17 cellular contexts compared by ENCODE assay signal in genomic region chr12:67716817-67717216, GRCh38.
DNase-seq lines count a peak whose midpoint lies in the region; ATAC-seq, FAIRE-seq and TF ChIP-seq lines count a peak whose summit lies in the region.
"Had no signal": no experiment of that assay in that cellular context is flagged by ENCODE, and none has a peak within 500 bp of the region (broad histone marks: within the 10 kb centered on the region; RNA-seq: fewer than 3 reads in every experiment).

No MANE protein-coding gene starts in this region.

- peak overlapping the region; percentile 19 for H3K27ac ChIP-seq in astrocyte (ENCODE audit: low read depth, low read length)
- H3K27ac ChIP-seq in trophoblast cell (ENCODE audit: low read depth, low read length): peak overlapping the region; percentile 71
- H3K27ac ChIP-seq: BLaER1 had no signal

- H3K27ac Mint-ChIP-seq in astrocyte (ENCODE audit: unreplicated experiment) (no peak overlapping the region), immature natural killer cell (no peak overlapping the region)
- H3K27ac Mint-ChIP-seq: activated naive CD4-positive, alpha-beta T cell treated with anti-CD3 and anti-CD28 coated beads, Interleukin-2, amount 50 U/mL, for 72 hours; mesothelial cell of epicardium had no signal

- peaks cover 9% of the 10 kb centered on the region for H3K79me1 ChIP-seq in trophoblast cell (ENCODE audit: low read length)

- no peak overlapping the region for H4K91ac ChIP-seq in trophoblast cell (ENCODE audit: low read depth, low read length)

- H3K4ac ChIP-seq in trophoblast cell (ENCODE audit: low read depth, low read length): no peak overlapping the region

- H4K8ac ChIP-seq in trophoblast cell (ENCODE audit: low read depth, low read length): no peak overlapping the region

- no peak overlapping the region for H4K12ac ChIP-seq in trophoblast cell (ENCODE audit: low read depth, low read length)

- H3K9me3 ChIP-seq in astrocyte (ENCODE audit: insufficient read depth, low read depth, low read length): no peaks in the 10 kb centered on the region
- no peaks in the 10 kb centered on the region for H3K9me3 ChIP-seq in trophoblast cell (ENCODE audit: insufficient read depth, low read depth, low read length)

- H3K9ac ChIP-seq in astrocyte (ENCODE audit: low read length) (no peak overlapping the region), trophoblast cell (ENCODE audit: low read length) (no peak overlapping the region)
- H3K9ac ChIP-seq: BLaER1 had no signal

- H4K20me1 ChIP-seq in astrocyte (ENCODE audit: insufficient read depth, low read length): no peaks in the 10 kb centered on the region
- H4K20me1 ChIP-seq: BLaER1 had no signal

- DNase-seq in DMS53 treated with DMSO at 0.1 percent for 48 hours (lab: John Stamatoyannopoulos, UW; ENCODE audit: unreplicated experiment) (peak; percentile 81), astrocyte (ENCODE audit: low read depth) (peak; percentile 88), Right ventricle myocardium superior (no peak), trophoblast cell (peak; percentile 6 to 72), GM12892 (ENCODE audit: insufficient read length) (no peak), immature natural killer cell (no peak)
- no peak for DNase-seq in activated naive CD4-positive, alpha-beta T cell (lab: John Stamatoyannopoulos, UW)
- DNase-seq: NCI-H510A treated with DMSO at 0.1 percent for 48 hours; posterior cingulate gyrus; SHP77; stimulated activated CD4-positive, alpha-beta T cell treated with anti-CD3 and anti-CD28 coated beads, Interleukin-2, amount 100 ng/mL, for 24 hours had no signal

- H2AFZ ChIP-seq in astrocyte (ENCODE audit: low read depth, low read length): no peak overlapping the region
- H2AFZ ChIP-seq in trophoblast cell (ENCODE audit: insufficient read depth, low read length, poor library complexity): no peak overlapping the region
- H2AFZ ChIP-seq: hepatocyte had no signal

- no peak for TF ChIP-seq POLR2A in GM12892 (IDR thresholded peaks at IDR 0.05; ENCODE audit: low read depth, low read length)

- H3K23ac ChIP-seq in trophoblast cell (ENCODE audit: low read length): no peak overlapping the region

- FAIRE-seq in astrocyte (lab: Jason Lieb, UNC) (peak; percentile 47), GM12892 (lab: Jason Lieb, UNC) (no peak)
- FAIRE-seq: H1 had no signal

- H3K9me3 Mint-ChIP-seq in astrocyte (ENCODE audit: unreplicated experiment) (peaks cover 4% of the 10 kb centered on the region), immature natural killer cell (peaks cover 0 to 2% (median 0%) of the 10 kb centered on the region in 6 donors)
- H3K9me3 Mint-ChIP-seq: mesothelial cell of epicardium had no signal

- no peak overlapping the region for H3K14ac ChIP-seq in trophoblast cell (ENCODE audit: low read length)

- intact Hi-C loops in Right ventricle myocardium superior (cut with DNase I): no loop called here

- H3K79me2 ChIP-seq in astrocyte (ENCODE audit: insufficient read depth, low read length) (no peaks in the 10 kb centered on the region), trophoblast cell (ENCODE audit: control insufficient read depth, insufficient read depth, low read length, poor library complexity) (peaks cover 2% of the 10 kb centered on the region)
- H3K79me2 ChIP-seq: hepatocyte had no signal

- H3K27me3 ChIP-seq in astrocyte (ENCODE audit: insufficient read depth, low read length) (no peaks in the 10 kb centered on the region), trophoblast cell (ENCODE audit: insufficient read depth, low read length) (no peaks in the 10 kb centered on the region)
- H3K27me3 ChIP-seq: BLaER1, hepatocyte had no signal

- no peak for TF ChIP-seq CTCF in astrocyte (IDR thresholded peaks at IDR 0.05; ENCODE audit: insufficient read depth, low read depth, low read length)

- peak; percentile 55 for ATAC-seq in Right ventricle myocardium superior (ENCODE audit: poor library complexity)
- no peak for ATAC-seq in GM19328 (IDR thresholded peaks at IDR 0.05; ENCODE audit: unreplicated experiment)
- ATAC-seq: activated naive CD4-positive, alpha-beta T cell treated with anti-CD3 and anti-CD28 coated beads, Interleukin-2, amount 50 U/mL, for 72 hours had no signal

- H3K4me3 Mint-ChIP-seq in astrocyte (ENCODE audit: unreplicated experiment) (no peak overlapping the region), immature natural killer cell (no peak overlapping the region)
- H3K4me3 Mint-ChIP-seq: mesothelial cell of epicardium had no signal

- no peak overlapping the region for H2BK5ac ChIP-seq in trophoblast cell (ENCODE audit: low read depth, low read length, poor library complexity)

- no peak overlapping the region for H3K4me3 ChIP-seq in astrocyte (ENCODE audit: insufficient read depth, low read depth, low read length)
- H3K4me3 ChIP-seq in trophoblast cell (ENCODE audit: low read depth, low read length): no peak overlapping the region
- H3K4me3 ChIP-seq: BLaER1, hepatocyte had no signal

- no peaks in the 10 kb centered on the region for H3K27me3 Mint-ChIP-seq in astrocyte (ENCODE audit: low read depth, unreplicated experiment)
- H3K27me3 Mint-ChIP-seq in immature natural killer cell (ENCODE audit: low read depth in 3 of 3): peaks cover 0 to 3% (median 3%) of the 10 kb centered on the region in 3 donors

- H3K36me3 ChIP-seq in astrocyte (ENCODE audit: insufficient read depth, low read length) (no peaks in the 10 kb centered on the region), trophoblast cell (ENCODE audit: control insufficient read depth in 1 of 2, insufficient read depth in 2 of 2, low read length in 2 of 2) (no peaks in the 10 kb centered on the region)
- H3K36me3 ChIP-seq: BLaER1 had no signal

- H2BK120ac ChIP-seq in trophoblast cell (ENCODE audit: insufficient read depth, low read length, poor library complexity): no peak overlapping the region

- peaks cover 12% of the 10 kb centered on the region for H3K4me1 ChIP-seq in astrocyte (ENCODE audit: insufficient read depth, low read length)
- peaks cover 0 to 7% of the 10 kb centered on the region in 2 experiments for H3K4me1 ChIP-seq in trophoblast cell (ENCODE audit: control insufficient read depth in 1 of 2, insufficient read depth in 2 of 2, low read length in 2 of 2)
- H3K4me1 ChIP-seq: BLaER1 had no signal

- H2BK12ac ChIP-seq in trophoblast cell (ENCODE audit: low read length): no peak overlapping the region

- H3K4me1 Mint-ChIP-seq in astrocyte (ENCODE audit: low read depth, unreplicated experiment) (peaks cover 17% of the 10 kb centered on the region), immature natural killer cell (no peaks in the 10 kb centered on the region)

- H2AK5ac ChIP-seq in trophoblast cell (ENCODE audit: low read length): no peak overlapping the region

- no CpG with 5 or more reads among the region's 1 CpG for WGBS in trophoblast cell (ENCODE audit: extremely low coverage, insufficient coverage, insufficient read length)

- H3K4me2 ChIP-seq in astrocyte (ENCODE audit: low read length) (no peak overlapping the region), trophoblast cell (ENCODE audit: low read length) (no peak overlapping the region)
- H3K4me2 ChIP-seq: BLaER1, hepatocyte had no signal

- peaks cover 4% of the 10 kb centered on the region for H3K36me3 Mint-ChIP-seq in astrocyte (ENCODE audit: low read depth, unreplicated experiment)
- H3K36me3 Mint-ChIP-seq in immature natural killer cell: peaks cover 0 to 5% (median 4%) of the 10 kb centered on the region in 3 donors
- H3K36me3 Mint-ChIP-seq: mesothelial cell of epicardium had no signal

- no peak overlapping the region for H3K18ac ChIP-seq in trophoblast cell (ENCODE audit: low read length)

Comparison
In these comparisons a context has a peak if more than half of its experiments do, and no peak if none do; other contexts are left out.
1. DNase-seq: peak in DMS53 treated with DMSO at 0.1 percent for 48 hours (single experiment), astrocyte (single experiment) and trophoblast cell (2 of 2); none in Right ventricle myocardium superior (single experiment), GM12892 (single experiment), activated naive CD4-positive, alpha-beta T cell (0 of 4) and immature natural killer cell (0 of 3).